Comparison of ENCODE assay signal across 29 cellular contexts in the genomic region with DNA sequence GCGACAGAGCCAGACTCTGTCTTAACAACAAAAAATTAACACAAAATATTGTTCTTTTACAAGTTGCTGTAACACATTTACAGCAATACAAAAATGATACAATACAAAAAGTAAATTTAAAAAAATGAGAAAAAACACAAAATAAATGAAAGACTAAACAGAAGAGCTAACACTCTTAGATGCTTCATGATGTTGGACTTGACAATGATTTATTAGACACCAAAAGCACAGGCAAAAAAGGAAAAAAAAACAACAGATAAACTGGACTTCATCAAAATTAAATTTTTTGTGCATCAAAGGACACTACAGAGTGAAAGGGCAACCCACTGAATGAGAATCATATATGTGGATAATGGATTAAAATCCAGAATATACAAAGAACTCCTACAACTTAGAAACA. TPM values are rescaled to one million over a fixed set of nuclear protein-coding genes. Genes with fewer than 3 reads are reported as not detected.
DNase-seq lines count a peak whose midpoint lies in the region; ATAC-seq and TF ChIP-seq lines count a peak whose summit lies in the region.
"Had no signal": no experiment of that assay in that cellular context is flagged by ENCODE, and none has a peak within 500 bp of the region (broad histone marks: within the 10 kb centered on the region; RNA-seq: fewer than 3 reads in every experiment).

No MANE protein-coding gene starts in this region.

- POLR2A ChIA-PET in WTC11 (lab: Charles Lee) = interaction anchor here (0.6 kb wide), 2 partner anchors 12 to 634 kb away, joined by 3 read pairs; no protein-coding TSS in a partner anchor

- ATAC-seq in stimulated activated naive CD8-positive, alpha-beta T cell treated with anti-CD3 and anti-CD28 coated beads, Interleukin-15, Interleukin-2, amounts not matched to agents 100 U/mL and 50 U/mL, for 24 hours = no peak
- no peak for ATAC-seq in WTC11
- no peak for ATAC-seq in effector memory CD8-positive, alpha-beta T cell (replicated peaks)
- ATAC-seq: activated CD8-positive, alpha-beta memory T cell treated with anti-CD3 and anti-CD28 coated beads, Interleukin-2, amount 10 ng/mL, durations not matched to agents 7 days and 5 days; foreskin keratinocyte; left ventricle myocardium superior; natural killer cell treated with Interleukin-12 subunit alpha and Interleukin-12 subunit beta and Interleukin-15 and Interleukin-18, amount 100 ng/mL, for 72 hours; Panc1; psoas muscle; sciatic nerve had no signal

- H3K27me3 Mint-ChIP-seq in stimulated activated naive CD8-positive, alpha-beta T cell treated with anti-CD3 and anti-CD28 coated beads, Interleukin-15, Interleukin-2, amounts not matched to agents 100 ng/mL and 50 ng/mL, for 24 hours = no peaks in the 10 kb centered on the region
- no peaks in the 10 kb centered on the region for H3K27me3 Mint-ChIP-seq in WTC11 (ENCODE audit: low read depth)
- H3K27me3 Mint-ChIP-seq in effector memory CD8-positive, alpha-beta T cell = no peaks in the 10 kb centered on the region
- H3K27me3 Mint-ChIP-seq: activated CD8-positive, alpha-beta memory T cell treated with anti-CD3 and anti-CD28 coated beads, Interleukin-2, amount 10 ng/mL, durations not matched to agents 7 days and 5 days; natural killer cell treated with Interleukin-12 subunit alpha and Interleukin-12 subunit beta and Interleukin-15 and Interleukin-18, amount 100 ng/mL, for 72 hours had no signal

- DNase-seq in stimulated activated naive CD8-positive, alpha-beta T cell treated with anti-CD3 and anti-CD28 coated beads, Interleukin-15, Interleukin-2, amounts not matched to agents 100 U/mL and 50 U/mL, for 24 hours = no peak
- DNase-seq in WTC11 (ENCODE audit: low spot score) (no peak), COR-L47 (lab: John Stamatoyannopoulos, UW) (no peak), SHP77 (lab: John Stamatoyannopoulos, UW) (no peak), NCI-H2107 treated with DMSO at 0.1 percent for 48 hours (lab: John Stamatoyannopoulos, UW; ENCODE audit: unreplicated experiment) (no peak)
- no peak for DNase-seq in effector memory CD8-positive, alpha-beta T cell
- DNase-seq: activated CD8-positive, alpha-beta memory T cell treated with anti-CD3 and anti-CD28 coated beads, Interleukin-2, amount 10 ng/mL, durations not matched to agents 7 days and 5 days; dermis blood vessel endothelial cell; DMS79; esophagus squamous epithelium; foreskin keratinocyte; HCEC 1CT; heart left ventricle; Karpas-422; left ventricle myocardium superior; NCI-H1436; NCI-H2081; NCI-H226; NCI-H526 treated with DMSO at 0.1 percent for 48 hours; occipital lobe; psoas muscle; SHP77 treated with DMSO at 0.1 percent for 48 hours; stimulated activated CD4-positive, alpha-beta T cell treated with anti-CD3 and anti-CD28 coated beads, Interleukin-12 subunit alpha, Interleukin-12 subunit beta, amount 100 ng/mL, for 4 hours; stimulated activated CD4-positive, alpha-beta T cell treated with anti-CD3 and anti-CD28 coated beads, Interleukin-2, amount 100 ng/mL, for 48 hours; T-helper 9 cell had no signal

- peak overlapping the region; percentile 1 for H3K27ac Mint-ChIP-seq in stimulated activated naive CD8-positive, alpha-beta T cell treated with anti-CD3 and anti-CD28 coated beads, Interleukin-15, Interleukin-2, amounts not matched to agents 100 ng/mL and 50 ng/mL, for 24 hours
- H3K27ac Mint-ChIP-seq in WTC11 = peak overlapping the region; percentile 50; the same call in 1 of the 2 replicates
- peak overlapping the region; percentile 39 to 65 for H3K27ac Mint-ChIP-seq in effector memory CD8-positive, alpha-beta T cell
- H3K27ac Mint-ChIP-seq: activated CD8-positive, alpha-beta memory T cell treated with anti-CD3 and anti-CD28 coated beads, Interleukin-2, amount 10 ng/mL, durations not matched to agents 7 days and 5 days; natural killer cell treated with Interleukin-12 subunit alpha and Interleukin-12 subunit beta and Interleukin-15 and Interleukin-18, amount 100 ng/mL, for 72 hours had no signal

- H3K4me3 Mint-ChIP-seq in stimulated activated naive CD8-positive, alpha-beta T cell treated with anti-CD3 and anti-CD28 coated beads, Interleukin-15, Interleukin-2, amounts not matched to agents 100 ng/mL and 50 ng/mL, for 24 hours = no peak overlapping the region
- H3K4me3 Mint-ChIP-seq in WTC11 = no peak overlapping the region
- peak overlapping the region in 1 of 2 donors; percentile 10 for H3K4me3 Mint-ChIP-seq in effector memory CD8-positive, alpha-beta T cell
- H3K4me3 Mint-ChIP-seq: activated CD8-positive, alpha-beta memory T cell treated with anti-CD3 and anti-CD28 coated beads, Interleukin-2, amount 10 ng/mL, durations not matched to agents 7 days and 5 days; natural killer cell treated with Interleukin-12 subunit alpha and Interleukin-12 subunit beta and Interleukin-15 and Interleukin-18, amount 100 ng/mL, for 72 hours had no signal

- H3K36me3 Mint-ChIP-seq in stimulated activated naive CD8-positive, alpha-beta T cell treated with anti-CD3 and anti-CD28 coated beads, Interleukin-15, Interleukin-2, amounts not matched to agents 100 ng/mL and 50 ng/mL, for 24 hours (ENCODE audit: low read depth) = peaks cover 22% of the 10 kb centered on the region
- H3K36me3 Mint-ChIP-seq in WTC11 = peaks cover 20% of the 10 kb centered on the region
- peaks cover 48% of the 10 kb centered on the region for H3K36me3 Mint-ChIP-seq in effector memory CD8-positive, alpha-beta T cell (ENCODE audit: insufficient read depth)

- H3K4me1 Mint-ChIP-seq in stimulated activated naive CD8-positive, alpha-beta T cell treated with anti-CD3 and anti-CD28 coated beads, Interleukin-15, Interleukin-2, amounts not matched to agents 100 ng/mL and 50 ng/mL, for 24 hours (ENCODE audit: low read depth) = peaks cover 35% of the 10 kb centered on the region
- 0 out of 2 replicates have a peak, but pooled peaks cover 6% of the 10 kb centered on the region for H3K4me1 Mint-ChIP-seq in WTC11
- peaks cover 19 to 31% of the 10 kb centered on the region in 2 donors for H3K4me1 Mint-ChIP-seq in effector memory CD8-positive, alpha-beta T cell (ENCODE audit: low read depth in 2 of 2)

- TF ChIP-seq CTCF in WTC11 (IDR thresholded peaks at IDR 0.05) = no peak

- CTCF ChIA-PET in WTC11 (lab: Charles Lee) = no interaction called here

- no peaks in the 10 kb centered on the region for H3K9me3 Mint-ChIP-seq in stimulated activated naive CD8-positive, alpha-beta T cell treated with anti-CD3 and anti-CD28 coated beads, Interleukin-15, Interleukin-2, amounts not matched to agents 100 ng/mL and 50 ng/mL, for 24 hours
- H3K9me3 Mint-ChIP-seq in WTC11 = peaks cover 6% of the 10 kb centered on the region; the same call in 1 of the 2 replicates
- H3K9me3 Mint-ChIP-seq in effector memory CD8-positive, alpha-beta T cell = no peaks in the 10 kb centered on the region
- H3K9me3 Mint-ChIP-seq: natural killer cell treated with Interleukin-12 subunit alpha and Interleukin-12 subunit beta and Interleukin-15 and Interleukin-18, amount 100 ng/mL, for 72 hours had no signal

TF ChIP-seq in WTC11, 78 proteins besides CTCF, POLR2A, EP300 and RAD21 (continues in another document):
- TF ChIP-seq, protein P1, sequence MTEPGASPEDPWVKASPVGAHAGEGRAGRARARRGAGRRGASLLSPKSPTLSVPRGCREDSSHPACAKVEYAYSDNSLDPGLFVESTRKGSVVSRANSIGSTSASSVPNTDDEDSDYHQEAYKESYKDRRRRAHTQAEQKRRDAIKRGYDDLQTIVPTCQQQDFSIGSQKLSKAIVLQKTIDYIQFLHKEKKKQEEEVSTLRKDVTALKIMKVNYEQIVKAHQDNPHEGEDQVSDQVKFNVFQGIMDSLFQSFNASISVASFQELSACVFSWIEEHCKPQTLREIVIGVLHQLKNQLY (CRISPR knock-in tag; IDR thresholded peaks at IDR 0.05) = no peak
- TF ChIP-seq ZNF317 (CRISPR knock-in tag; IDR thresholded peaks at IDR 0.05; ENCODE audit: borderline replicate concordance, low read depth) = no peak
- no peak for TF ChIP-seq ZNF263 (CRISPR knock-in tag; IDR thresholded peaks at IDR 0.05; ENCODE audit: low read depth)
- no peak for TF ChIP-seq PRRX2 (CRISPR knock-in tag; IDR thresholded peaks at IDR 0.05)
- TF ChIP-seq ZNF138 (CRISPR knock-in tag; conservative IDR thresholded peaks at IDR 0.05) = no peak
- TF ChIP-seq GABPB1 (CRISPR knock-in tag; IDR thresholded peaks at IDR 0.05) = no peak
- TF ChIP-seq HMGA2 (CRISPR knock-in tag; IDR thresholded peaks at IDR 0.05) = no peak
- TF ChIP-seq, protein P2, sequence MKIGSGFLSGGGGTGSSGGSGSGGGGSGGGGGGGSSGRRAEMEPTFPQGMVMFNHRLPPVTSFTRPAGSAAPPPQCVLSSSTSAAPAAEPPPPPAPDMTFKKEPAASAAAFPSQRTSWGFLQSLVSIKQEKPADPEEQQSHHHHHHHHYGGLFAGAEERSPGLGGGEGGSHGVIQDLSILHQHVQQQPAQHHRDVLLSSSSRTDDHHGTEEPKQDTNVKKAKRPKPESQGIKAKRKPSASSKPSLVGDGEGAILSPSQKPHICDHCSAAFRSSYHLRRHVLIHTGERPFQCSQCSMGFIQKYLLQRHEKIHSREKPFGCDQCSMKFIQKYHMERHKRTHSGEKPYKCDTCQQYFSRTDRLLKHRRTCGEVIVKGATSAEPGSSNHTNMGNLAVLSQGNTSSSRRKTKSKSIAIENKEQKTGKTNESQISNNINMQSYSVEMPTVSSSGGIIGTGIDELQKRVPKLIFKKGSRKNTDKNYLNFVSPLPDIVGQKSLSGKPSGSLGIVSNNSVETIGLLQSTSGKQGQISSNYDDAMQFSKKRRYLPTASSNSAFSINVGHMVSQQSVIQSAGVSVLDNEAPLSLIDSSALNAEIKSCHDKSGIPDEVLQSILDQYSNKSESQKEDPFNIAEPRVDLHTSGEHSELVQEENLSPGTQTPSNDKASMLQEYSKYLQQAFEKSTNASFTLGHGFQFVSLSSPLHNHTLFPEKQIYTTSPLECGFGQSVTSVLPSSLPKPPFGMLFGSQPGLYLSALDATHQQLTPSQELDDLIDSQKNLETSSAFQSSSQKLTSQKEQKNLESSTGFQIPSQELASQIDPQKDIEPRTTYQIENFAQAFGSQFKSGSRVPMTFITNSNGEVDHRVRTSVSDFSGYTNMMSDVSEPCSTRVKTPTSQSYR (CRISPR knock-in tag; IDR thresholded peaks at IDR 0.05) = no peak

RNA-seq across cellular contexts. Expression of a gene that starts 16.4 kb away (rescaled TPM):
- 42.1 to 46.9 TPM (median 44.5 TPM) in 3 replicates for total RNA-seq in WTC11 (2021)

RNA-seq across cellular contexts. Expression of a gene that starts 40.1 kb away (rescaled TPM):
- total RNA-seq in WTC11 (2021) = 88.9 to 93.9 TPM (median 93.1 TPM) in 3 replicates

RNA-seq across cellular contexts. Expression of a gene that starts 52.0 kb away (rescaled TPM):
- total RNA-seq in WTC11 (2021) = 34.7 to 43.7 TPM (median 38.1 TPM) in 3 replicates

RNA-seq across cellular contexts. Expression of a gene that starts 56.9 kb away (rescaled TPM):
- 185 to 204 TPM (median 193 TPM) in 3 replicates for total RNA-seq in WTC11 (2021)

Comparison
In these comparisons a context has a peak if more than half of its experiments do, and no peak if none do; other contexts are left out.
1. H3K27ac Mint-ChIP-seq: peak in every context shown above with its lines; median percentile 52 in effector memory CD8-positive, alpha-beta T cell; 50 in WTC11; 1 in stimulated activated naive CD8-positive, alpha-beta T cell treated with anti-CD3 and anti-CD28 coated beads, Interleukin-15, Interleukin-2, amounts not matched to agents 100 ng/mL and 50 ng/mL, for 24 hours.